Comparison of ENCODE assay signal across 15 cellular contexts in genomic region chr4:13933163-13933562, GRCh38.
A peak's percentile ranks its signal among the peaks of the same experiment; 100 is the strongest.
DNase-seq lines count a peak whose midpoint lies in the region; FAIRE-seq and TF ChIP-seq lines count a peak whose summit lies in the region.
"Had no signal": no experiment of that assay in that cellular context is flagged by ENCODE, and none has a peak within 500 bp of the region (broad histone marks: within the 10 kb centered on the region; RNA-seq: fewer than 3 reads in every experiment).

No MANE protein-coding gene starts in this region.

- no peaks in the 10 kb centered on the region for H3K36me3 ChIP-seq in bronchial epithelial cell (ENCODE audit: control insufficient read depth, insufficient read depth, low read length)

- peaks cover 36% of the 10 kb centered on the region for H3K4me1 Mint-ChIP-seq in HFFc6 (ENCODE audit: low read depth)

- H3K27ac ChIP-seq in C4-2B: no peak overlapping the region
- H3K27ac ChIP-seq: SK-N-MC had no signal

- peak overlapping the region; percentile 56 for H3K27ac Mint-ChIP-seq in HFFc6

- DNase-seq in HFFc6: peak; percentile 61
- DNase-seq in bronchial epithelial cell (ENCODE audit: low read depth): no peak
- DNase-seq in kidney glomerular epithelial cell (lab: John Stamatoyannopoulos, UW): peak; percentile 51
- DNase-seq in germinal center (ENCODE audit: low spot score): no peak
- no peak for DNase-seq in DMS79 (lab: John Stamatoyannopoulos, UW)
- no peak for DNase-seq in HT-29 (ENCODE audit: low spot score)
- no peak for DNase-seq in activated CD4-positive, CD25-positive, alpha-beta regulatory T cell (lab: John Stamatoyannopoulos, UW)
- DNase-seq: activated CD4-positive, CD25-positive, alpha-beta regulatory T cell treated with anti-CD3 and anti-CD28 coated beads, Interleukin-2, amount 50 U/mL, for 72 hours; activated T-cell treated with anti-CD3 and anti-CD28 coated beads, Interleukin-2, amount 50 U/mL, for 4 hours; anterior cingulate cortex; effector memory CD4-positive, alpha-beta T cell; NCI-H2029 had no signal

- peak; percentile 9; the same call in 1 of the 2 replicates for TF ChIP-seq CTCF in C4-2B (conservative IDR thresholded peaks at IDR 0.05)
- peak; percentile 68 for TF ChIP-seq CTCF in HFFc6 (IDR thresholded peaks at IDR 0.05)
- TF ChIP-seq CTCF in bronchial epithelial cell (IDR thresholded peaks at IDR 0.05; ENCODE audit: insufficient read depth, low read length, severe bottlenecking): no peak

- H3K9me3 Mint-ChIP-seq in HFFc6: no peaks in the 10 kb centered on the region

- no peak overlapping the region for H3K4me3 ChIP-seq in bronchial epithelial cell (ENCODE audit: low read depth, low read length)
- H3K4me3 ChIP-seq: SK-N-MC had no signal

- H3K4me3 Mint-ChIP-seq in HFFc6: no peak overlapping the region; the same call in 1 of the 2 replicates
- H3K4me3 Mint-ChIP-seq: activated T-cell treated with anti-CD3 and anti-CD28 coated beads, Interleukin-2, amount 50 U/mL, for 4 hours had no signal

- 0 out of 2 replicates have a peak, but pooled peaks cover 2% of the 10 kb centered on the region for H3K27me3 Mint-ChIP-seq in HFFc6 (ENCODE audit: insufficient read depth)

- H3K36me3 Mint-ChIP-seq in HFFc6 (ENCODE audit: low read depth): peaks cover 8% of the 10 kb centered on the region; the same call in 1 of the 2 replicates

- H3K27me3 ChIP-seq in bronchial epithelial cell (ENCODE audit: control insufficient read depth, insufficient read depth, low read length): no peaks in the 10 kb centered on the region

- peak; percentile 23 for FAIRE-seq in bronchial epithelial cell (lab: Jason Lieb, UNC)
- FAIRE-seq: GM18507 had no signal

Comparison
In these comparisons a context has a peak if more than half of its experiments do, and no peak if none do; other contexts are left out.
1. DNase-seq: peak in HFFc6 (single experiment) and kidney glomerular epithelial cell (single experiment); none in bronchial epithelial cell (single experiment), germinal center (single experiment), DMS79 (single experiment), HT-29 (single experiment) and activated CD4-positive, CD25-positive, alpha-beta regulatory T cell (0 of 4).